Comparison of ENCODE assay signal across 14 cellular contexts in genomic region chr12:79644274-79645234, GRCh38. TPM values are rescaled to one million over a fixed set of nuclear protein-coding genes. Genes with fewer than 3 reads are reported as not detected.
DNase-seq lines count a peak whose midpoint lies in the region; ATAC-seq and TF ChIP-seq lines count a peak whose summit lies in the region.
"Had no signal": no experiment of that assay in that cellular context is flagged by ENCODE, and none has a peak within 500 bp of the region (broad histone marks: within the 10 kb centered on the region; RNA-seq: fewer than 3 reads in every experiment).

No MANE protein-coding gene starts in this region.

- H3K18ac ChIP-seq in mesenchymal stem cell (ENCODE audit: low read depth in 1 of 2, low read length in 2 of 2), result no peak overlapping the region

- H3K79me1 ChIP-seq in mesenchymal stem cell (replicated peaks; ENCODE audit: low read length, poor library complexity, severe bottlenecking), result peaks cover 5% of the 10 kb centered on the region

- no peak overlapping the region for H3K9ac ChIP-seq in mesenchymal stem cell (ENCODE audit: low read length)

- no peak overlapping the region for H4K8ac ChIP-seq in mesenchymal stem cell (ENCODE audit: low read length)

- H3K23ac ChIP-seq in mesenchymal stem cell (ENCODE audit: low read length in 2 of 2), result no peak overlapping the region

- no peak overlapping the region for H3K14ac ChIP-seq in mesenchymal stem cell (ENCODE audit: low read length in 2 of 2)

- no peak for TF ChIP-seq CTCF in right lobe of liver (IDR thresholded peaks at IDR 0.05)

- H3K27me3 ChIP-seq in right lobe of liver (no peaks in the 10 kb centered on the region), mesenchymal stem cell (ENCODE audit: control insufficient read depth in 1 of 2, insufficient read depth in 1 of 2, low read length in 2 of 2) (no peaks in the 10 kb centered on the region)
- H3K27me3 ChIP-seq: testis had no signal

- peak overlapping the region; percentile 48 to 67 (median 65) for H3K27ac ChIP-seq in right lobe of liver
- H3K27ac ChIP-seq in mesenchymal stem cell (ENCODE audit: low read length, poor library complexity, severe bottlenecking), result no peak overlapping the region
- H3K27ac ChIP-seq: testis had no signal

- H2AK5ac ChIP-seq in mesenchymal stem cell (ENCODE audit: low read length, severe bottlenecking), result no peak overlapping the region

- H3K4ac ChIP-seq in mesenchymal stem cell (ENCODE audit: low read depth in 1 of 2, low read length in 2 of 2), result no peak overlapping the region

- no peak for DNase-seq in right lobe of liver
- no peak for DNase-seq in stimulated activated CD4-positive, alpha-beta T cell treated with anti-CD3 and anti-CD28 coated beads, Interleukin-4, amount 100 ng/mL, for 24 hours
- no peak for DNase-seq in mesenchymal stem cell
- DNase-seq in GDM1 (lab: John Stamatoyannopoulos, UW), result no peak
- DNase-seq: activated CD4-positive, alpha-beta T cell treated with anti-CD3 and anti-CD28 coated beads for 48 hours; CD4-positive, CD25-positive, alpha-beta regulatory T cell; kidney glomerular epithelial cell; naive B cell; NCI-H2029; testis had no signal

- H2BK120ac ChIP-seq in mesenchymal stem cell (ENCODE audit: low read depth, low read length), result no peak overlapping the region

- H2BK12ac ChIP-seq in mesenchymal stem cell (ENCODE audit: low read length in 2 of 2), result no peak overlapping the region

- H2BK15ac ChIP-seq in mesenchymal stem cell (ENCODE audit: low read depth, poor library complexity, severe bottlenecking), result no peak overlapping the region

- no peak for TF ChIP-seq POLR2A in right lobe of liver (IDR thresholded peaks at IDR 0.05)

- no peak overlapping the region for H3K4me2 ChIP-seq in mesenchymal stem cell (ENCODE audit: low read length, poor library complexity, severe bottlenecking)

- intact Hi-C loops in right lobe of liver (cut with DNase I), result no loop called here

- ATAC-seq in GM19043 (IDR thresholded peaks at IDR 0.05; ENCODE audit: low read depth, unreplicated experiment) (peak; percentile 20), HG02588 (IDR thresholded peaks at IDR 0.05; ENCODE audit: unreplicated experiment) (peak; percentile 12), HG03469 (IDR thresholded peaks at IDR 0.05; ENCODE audit: unreplicated experiment) (peak; percentile 3), right lobe of liver (peak; percentile 52 to 71 (median 66)), HG02884 (IDR thresholded peaks at IDR 0.05; ENCODE audit: unreplicated experiment) (no peak)

- H3K4me1 ChIP-seq in right lobe of liver (peaks cover 0 to 21% (median 10%) of the 10 kb centered on the region in 4 donors), mesenchymal stem cell (ENCODE audit: control insufficient read depth, insufficient read depth, low read depth, low read length) (peaks cover 3% of the 10 kb centered on the region)
- H3K4me1 ChIP-seq: testis had no signal

- H3K4me3 ChIP-seq in right lobe of liver (peak overlapping the region; percentile 9 to 29 (median 22)), mesenchymal stem cell (ENCODE audit: insufficient read depth in 1 of 2, low read depth in 1 of 2, low read length in 2 of 2) (no peak overlapping the region)
- H3K4me3 ChIP-seq: testis had no signal

- 19% methylated on average over 4 of the region's 4 CpGs for WGBS in right lobe of liver (ENCODE audit: insufficient coverage, low coverage, low lambda C conversion rate, missing lambda C conversion rate)
- WGBS in mesenchymal stem cell, result 100% methylated on average over 2 of the region's 4 CpGs

- H2AFZ ChIP-seq in mesenchymal stem cell (ENCODE audit: low read depth, low read length), result no peak overlapping the region

- H3K36me3 ChIP-seq in right lobe of liver, result no peaks in the 10 kb centered on the region
- H3K36me3 ChIP-seq in mesenchymal stem cell (ENCODE audit: control insufficient read depth in 1 of 2, insufficient read depth in 2 of 2, low read depth in 1 of 2, low read length in 2 of 2), result no peaks in the 10 kb centered on the region

- H2BK5ac ChIP-seq in mesenchymal stem cell (ENCODE audit: low read depth, low read length, poor library complexity, severe bottlenecking), result no peak overlapping the region

- H4K91ac ChIP-seq in mesenchymal stem cell (ENCODE audit: low read length), result no peak overlapping the region

- no peaks in the 10 kb centered on the region for H3K9me3 ChIP-seq in right lobe of liver
- H3K9me3 ChIP-seq in mesenchymal stem cell (ENCODE audit: control insufficient read depth, low read length), result no peaks in the 10 kb centered on the region
- H3K9me3 ChIP-seq: testis had no signal

RNA-seq across cellular contexts. Expression of gene PAWR, which starts 46.2 kb away (rescaled TPM):
- 10 to 100 TPM; 25.0 to 62.3 (median 28.9) TPM for total RNA-seq in right lobe of liver
- 15.1 TPM for polyA plus RNA-seq in mesenchymal stem cell (2013, experiment 1 of 2)
- 15.9 TPM for polyA plus RNA-seq in mesenchymal stem cell (2013, experiment 2 of 2)

Comparison
In these comparisons a context has a peak if more than half of its experiments do, and no peak if none do; other contexts are left out.
1. H3K4me3 ChIP-seq: peak in right lobe of liver (3 of 3); none in mesenchymal stem cell (0 of 2).